1 cellular context compared by ENCODE assay signal in genomic region chr4:37826282-37827029, GRCh38.
TF ChIP-seq lines count a peak whose summit lies in the region.

PGM2 (plus strand) TSS chr4:37826686; CDS start chr4:37826733, 47 bp downstream.

TF ChIP-seq in WTC11, 78 proteins besides CTCF, POLR2A, EP300 and RAD21 (continued from another document):
- TF ChIP-seq, protein P1, sequence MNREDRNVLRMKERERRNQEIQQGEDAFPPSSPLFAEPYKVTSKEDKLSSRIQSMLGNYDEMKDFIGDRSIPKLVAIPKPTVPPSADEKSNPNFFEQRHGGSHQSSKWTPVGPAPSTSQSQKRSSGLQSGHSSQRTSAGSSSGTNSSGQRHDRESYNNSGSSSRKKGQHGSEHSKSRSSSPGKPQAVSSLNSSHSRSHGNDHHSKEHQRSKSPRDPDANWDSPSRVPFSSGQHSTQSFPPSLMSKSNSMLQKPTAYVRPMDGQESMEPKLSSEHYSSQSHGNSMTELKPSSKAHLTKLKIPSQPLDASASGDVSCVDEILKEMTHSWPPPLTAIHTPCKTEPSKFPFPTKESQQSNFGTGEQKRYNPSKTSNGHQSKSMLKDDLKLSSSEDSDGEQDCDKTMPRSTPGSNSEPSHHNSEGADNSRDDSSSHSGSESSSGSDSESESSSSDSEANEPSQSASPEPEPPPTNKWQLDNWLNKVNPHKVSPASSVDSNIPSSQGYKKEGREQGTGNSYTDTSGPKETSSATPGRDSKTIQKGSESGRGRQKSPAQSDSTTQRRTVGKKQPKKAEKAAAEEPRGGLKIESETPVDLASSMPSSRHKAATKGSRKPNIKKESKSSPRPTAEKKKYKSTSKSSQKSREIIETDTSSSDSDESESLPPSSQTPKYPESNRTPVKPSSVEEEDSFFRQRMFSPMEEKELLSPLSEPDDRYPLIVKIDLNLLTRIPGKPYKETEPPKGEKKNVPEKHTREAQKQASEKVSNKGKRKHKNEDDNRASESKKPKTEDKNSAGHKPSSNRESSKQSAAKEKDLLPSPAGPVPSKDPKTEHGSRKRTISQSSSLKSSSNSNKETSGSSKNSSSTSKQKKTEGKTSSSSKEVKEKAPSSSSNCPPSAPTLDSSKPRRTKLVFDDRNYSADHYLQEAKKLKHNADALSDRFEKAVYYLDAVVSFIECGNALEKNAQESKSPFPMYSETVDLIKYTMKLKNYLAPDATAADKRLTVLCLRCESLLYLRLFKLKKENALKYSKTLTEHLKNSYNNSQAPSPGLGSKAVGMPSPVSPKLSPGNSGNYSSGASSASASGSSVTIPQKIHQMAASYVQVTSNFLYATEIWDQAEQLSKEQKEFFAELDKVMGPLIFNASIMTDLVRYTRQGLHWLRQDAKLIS (CRISPR knock-in tag; IDR thresholded peaks at IDR 0.05; ENCODE audit: borderline replicate concordance): peak; percentile 74; the same call in 1 of the 2 replicates
- TF ChIP-seq KAT7 (CRISPR knock-in tag; IDR thresholded peaks at IDR 0.05; ENCODE audit: borderline replicate concordance) (peak; percentile 83; the same call in 1 of the 2 replicates), TP53 (CRISPR knock-in tag; IDR thresholded peaks at IDR 0.05) (peak; percentile 71), MAX (CRISPR knock-in tag; IDR thresholded peaks at IDR 0.05) (peak; percentile 89), CREM (CRISPR knock-in tag; IDR thresholded peaks at IDR 0.05) (peak; percentile 70; the same call in 1 of the 2 replicates), ZNF232 (CRISPR knock-in tag; IDR thresholded peaks at IDR 0.05) (no peak; the same call in 1 of the 2 replicates)
